ENCODE assay signal across 30 cellular contexts in genomic region chr18:51088410-51088809, GRCh38.
"Had no signal": no experiment of that assay in that cellular context is flagged by ENCODE, and none has a peak within 500 bp of the region (broad histone marks: within the 10 kb centered on the region; RNA-seq: fewer than 3 reads in every experiment).

No MANE protein-coding gene starts in this region.

- H3K27ac Mint-ChIP-seq: activated B cell treated with CpG ODN at 0.5 μM for 24 hours; activated CD4-positive, alpha-beta memory T cell treated with anti-CD3 and anti-CD28 coated beads, Interleukin-2, amount 10 ng/mL, durations not matched to agents 7 days and 5 days; activated CD4-positive, alpha-beta T cell treated with anti-CD3 and anti-CD28 coated beads for 36 hours; activated CD4-positive, alpha-beta T cell treated with anti-CD3 and anti-CD28 coated beads, Interleukin-2, amount 10 ng/mL, durations not matched to agents 7 days and 5 days; activated naive CD4-positive, alpha-beta T cell treated with anti-CD3 and anti-CD28 coated beads, Interleukin-2, amount 10 ng/mL, durations not matched to agents 7 days and 5 days; activated naive CD4-positive, alpha-beta T cell treated with anti-CD3 and anti-CD28 coated beads, Interleukin-2, amount 50 U/mL, for 72 hours; activated T-cell treated with anti-CD3 and anti-CD28 coated beads, Interleukin-2, amount 50 U/mL, for 24 hours; effector memory CD8-positive, alpha-beta T cell had no signal

- H3K4me3 Mint-ChIP-seq: activated B cell treated with CpG ODN at 0.5 μM for 24 hours; activated CD4-positive, alpha-beta memory T cell treated with anti-CD3 and anti-CD28 coated beads, Interleukin-2, amount 10 ng/mL, durations not matched to agents 7 days and 5 days; activated CD4-positive, alpha-beta T cell treated with anti-CD3 and anti-CD28 coated beads for 36 hours; activated CD4-positive, alpha-beta T cell treated with anti-CD3 and anti-CD28 coated beads, Interleukin-2, amount 10 ng/mL, durations not matched to agents 7 days and 5 days; activated naive CD4-positive, alpha-beta T cell treated with anti-CD3 and anti-CD28 coated beads, Interleukin-2, amount 10 ng/mL, durations not matched to agents 7 days and 5 days; activated T-cell treated with anti-CD3 and anti-CD28 coated beads, Interleukin-2, amount 50 U/mL, for 24 hours; activated T-cell treated with anti-CD3 and anti-CD28 coated beads, Interleukin-2, amount 50 U/mL, for 72 hours; effector memory CD8-positive, alpha-beta T cell had no signal

- H3K27me3 Mint-ChIP-seq: activated B cell treated with CpG ODN at 0.5 μM for 24 hours; activated CD4-positive, alpha-beta memory T cell treated with anti-CD3 and anti-CD28 coated beads, Interleukin-2, amount 10 ng/mL, durations not matched to agents 7 days and 5 days; activated CD4-positive, alpha-beta T cell treated with anti-CD3 and anti-CD28 coated beads for 36 hours; activated CD4-positive, alpha-beta T cell treated with anti-CD3 and anti-CD28 coated beads, Interleukin-2, amount 10 ng/mL, durations not matched to agents 7 days and 5 days; activated naive CD4-positive, alpha-beta T cell treated with anti-CD3 and anti-CD28 coated beads, Interleukin-2, amount 10 ng/mL, durations not matched to agents 7 days and 5 days; activated T-cell treated with anti-CD3 and anti-CD28 coated beads, Interleukin-2, amount 50 U/mL, for 24 hours; effector memory CD8-positive, alpha-beta T cell had no signal

- H3K4me1 Mint-ChIP-seq: activated CD4-positive, alpha-beta memory T cell treated with anti-CD3 and anti-CD28 coated beads, Interleukin-2, amount 10 ng/mL, durations not matched to agents 7 days and 5 days; activated CD4-positive, alpha-beta T cell treated with anti-CD3 and anti-CD28 coated beads, Interleukin-2, amount 10 ng/mL, durations not matched to agents 7 days and 5 days; activated naive CD4-positive, alpha-beta T cell treated with anti-CD3 and anti-CD28 coated beads, Interleukin-2, amount 10 ng/mL, durations not matched to agents 7 days and 5 days had no signal

- FAIRE-seq: colon had no signal

- DNase-seq: activated B cell treated with CpG ODN at 0.5 μM for 24 hours; activated CD4-positive, alpha-beta memory T cell treated with anti-CD3 and anti-CD28 coated beads, Interleukin-2, amount 10 ng/mL, durations not matched to agents 7 days and 5 days; activated CD4-positive, alpha-beta T cell treated with anti-CD3 and anti-CD28 coated beads for 36 hours; activated CD4-positive, alpha-beta T cell treated with anti-CD3 and anti-CD28 coated beads, Interleukin-2, amount 10 ng/mL, durations not matched to agents 7 days and 5 days; activated CD4-positive, alpha-beta T cell treated with anti-CD3 and anti-CD28 coated beads, Interleukin-2, amount 50 U/mL, for 4 hours; activated CD4-positive, CD25-positive, alpha-beta regulatory T cell treated with anti-CD3 and anti-CD28 coated beads, Interleukin-2, amount 50 U/mL, for 72 hours; activated CD8-positive, alpha-beta memory T cell treated with anti-CD3 and anti-CD28 coated beads, Interleukin-2, amount 50 U/mL, for 48 hours; activated gamma-delta T cell; activated naive CD4-positive, alpha-beta T cell; activated naive CD4-positive, alpha-beta T cell treated with anti-CD3 and anti-CD28 coated beads, Interleukin-2, amount 10 ng/mL, durations not matched to agents 7 days and 5 days; activated T-cell treated with anti-CD3 and anti-CD28 coated beads for 4 hours; activated T-cell treated with anti-CD3 and anti-CD28 coated beads, Interleukin-2, amount 50 U/mL, for 24 hours; activated T-cell treated with anti-CD3 and anti-CD28 coated beads, Interleukin-2, amount 50 U/mL, for 72 hours; adrenal gland; amygdala; aorta; body of pancreas; caudate nucleus; cortex of kidney; dermis blood vessel endothelial cell; effector CD4-positive, alpha-beta T cell; effector memory CD8-positive, alpha-beta T cell; erythroblast; foreskin keratinocyte; gastrocnemius medialis; glutamatergic neuron; heart left ventricle; T-helper 2 cell had no signal

- H3K9me3 Mint-ChIP-seq: effector memory CD8-positive, alpha-beta T cell had no signal

- ATAC-seq: activated CD4-positive, alpha-beta T cell treated with anti-CD3 and anti-CD28 coated beads for 36 hours; activated naive CD4-positive, alpha-beta T cell treated with anti-CD3 and anti-CD28 coated beads, Interleukin-2, amount 50 U/mL, for 72 hours; activated T-cell treated with anti-CD3 and anti-CD28 coated beads, Interleukin-2, amount 50 U/mL, for 72 hours; body of pancreas; effector memory CD8-positive, alpha-beta T cell; foreskin keratinocyte; gastrocnemius medialis; heart left ventricle had no signal
